Comparison of ENCODE assay signal across 8 cellular contexts in the genomic region with DNA sequence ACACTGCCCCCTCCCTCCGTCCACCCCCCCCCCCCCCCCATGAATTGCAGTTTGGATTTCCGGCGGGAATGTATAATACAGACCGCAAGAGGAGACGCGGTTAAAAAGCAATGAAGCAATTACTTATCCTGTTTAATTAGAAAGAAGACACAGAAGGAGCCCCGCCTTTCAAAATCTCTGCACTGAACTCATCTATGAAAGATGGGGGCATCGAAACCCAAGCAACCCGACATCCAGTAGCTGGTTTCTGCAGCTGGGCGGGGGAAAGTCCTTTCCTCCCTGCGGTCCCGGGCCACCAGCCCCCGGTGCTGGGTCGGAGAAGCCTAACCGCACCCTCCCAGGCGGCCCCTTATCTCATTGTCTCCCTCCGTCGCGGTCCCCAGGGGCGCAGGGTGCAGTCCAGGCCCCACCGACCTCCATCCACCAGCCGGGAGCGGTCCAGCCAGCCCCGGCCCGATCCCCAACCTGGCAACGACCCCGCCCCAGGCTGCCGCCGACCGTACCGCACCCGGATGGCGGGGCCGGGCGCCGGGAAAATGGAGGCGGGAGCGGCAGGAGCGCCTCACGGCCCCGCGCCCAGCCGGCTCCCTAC. TPM values are rescaled to one million over a fixed set of nuclear protein-coding genes. Genes with fewer than 3 reads are reported as not detected.
DNase-seq lines count a peak whose midpoint lies in the region; ATAC-seq and TF ChIP-seq lines count a peak whose summit lies in the region.

No MANE protein-coding gene starts in this region.

- H3K18ac ChIP-seq in IMR-90 (ENCODE audit: low read depth, low read length), result peak overlapping the region; percentile 62

- H3K36me3 ChIP-seq in IMR-90 (ENCODE audit: control insufficient read depth, insufficient read depth, low read length) (no peaks in the 10 kb centered on the region), endodermal cell (ENCODE audit: control insufficient read depth, insufficient read depth, low read length) (no peaks in the 10 kb centered on the region)

- peaks cover 4% of the 10 kb centered on the region for H3K27me3 Mint-ChIP-seq in endodermal cell (ENCODE audit: insufficient read depth)
- H3K27me3 Mint-ChIP-seq in naive thymus-derived CD8-positive, alpha-beta T cell, result peaks cover 12 to 46% (median 26%) of the 10 kb centered on the region in 5 donors

- H3K36me3 Mint-ChIP-seq in endodermal cell (ENCODE audit: low read depth), result no peaks in the 10 kb centered on the region
- H3K36me3 Mint-ChIP-seq in naive thymus-derived CD8-positive, alpha-beta T cell, result peaks cover 0 to 9% (median 0%) of the 10 kb centered on the region in 3 donors

- H2AK9ac ChIP-seq in IMR-90 (replicated peaks; ENCODE audit: low read depth, low read length, poor library complexity), result peak overlapping the region; percentile 92

- H2AFZ ChIP-seq in IMR-90 (replicated peaks; ENCODE audit: low read length, poor library complexity), result peak overlapping the region; percentile 95

- POLR2A ChIA-PET in IMR-90 (lab: Charles Lee; ENCODE audit: unreplicated experiment), result interaction anchor here (0.6 to 0.8 kb wide), 2 partner anchors 143 to 273 kb away, joined by 7 read pairs; no protein-coding TSS in a partner anchor
- POLR2A ChIA-PET in naive thymus-derived CD8-positive, alpha-beta T cell (lab: Charles Lee), result interaction anchor here (1.7 kb wide), 1 partner anchor 185 kb away, joined by 6 read pairs; no protein-coding TSS in a partner anchor

- H3K23ac ChIP-seq in IMR-90 (ENCODE audit: low read depth, low read length), result peak overlapping the region; percentile 21; the same call in 1 of the 2 replicates

- H3K4me3 Mint-ChIP-seq in endodermal cell, result peak overlapping the region; percentile 79
- peak overlapping the region; percentile 70 to 91 (median 82) for H3K4me3 Mint-ChIP-seq in naive thymus-derived CD8-positive, alpha-beta T cell

- intact Hi-C loops in IMR-90 (cut with micrococcal nuclease), result loop anchor here (1.0 to 5.0 kb wide), 5 partner anchors 37 to 281 kb away; no protein-coding TSS in a partner anchor

- peak overlapping the region; percentile 30 for H2BK120ac ChIP-seq in IMR-90 (ENCODE audit: low read depth, low read length)

- H3K4me2 ChIP-seq in IMR-90 (ENCODE audit: low read depth, low read length), result peak overlapping the region; percentile 65

- no peak overlapping the region for H2BK15ac ChIP-seq in IMR-90 (ENCODE audit: low read depth, low read length)

- peak overlapping the region; percentile 55; the same call in 1 of the 2 replicates for H3K14ac ChIP-seq in IMR-90 (replicated peaks; ENCODE audit: low read depth, low read length)

- H3K4me3 ChIP-seq in AG10803 (ENCODE audit: low read length) (peak overlapping the region; percentile 68), IMR-90 (ENCODE audit: insufficient read depth, low read depth, low read length) (peak overlapping the region; percentile 58), endodermal cell (ENCODE audit: low read length) (peak overlapping the region; percentile 83)

- peak overlapping the region; percentile 19 to 41; a peak in 2 of 4 replicates for H4K8ac ChIP-seq in IMR-90 (ENCODE audit: low read depth in 2 of 2, low read length in 2 of 2)

- no peaks in the 10 kb centered on the region for H3K9me3 ChIP-seq in IMR-90 (ENCODE audit: control insufficient read depth, insufficient read depth, low read length)
- H3K9me3 ChIP-seq in endodermal cell (ENCODE audit: control insufficient read depth, low read length), result peaks cover 5% of the 10 kb centered on the region

- peak overlapping the region; percentile 58; the same call in 1 of the 2 replicates for H4K91ac ChIP-seq in IMR-90 (ENCODE audit: insufficient read depth, low read depth, low read length)

- H4K5ac ChIP-seq in IMR-90 (ENCODE audit: low read depth, low read length), result no peak overlapping the region

- 0 out of 2 replicates have a peak, but pooled peaks have one; percentile 4 for TF ChIP-seq RAD21 in IMR-90 (IDR thresholded peaks at IDR 0.05; ENCODE audit: low read length)

- no peak overlapping the region for H2BK20ac ChIP-seq in IMR-90 (ENCODE audit: low read depth, low read length)

- H3K4me1 ChIP-seq in IMR-90 (ENCODE audit: control insufficient read depth, insufficient read depth, low read length) (no peaks in the 10 kb centered on the region; the same call in 1 of the 2 replicates), endodermal cell (ENCODE audit: control insufficient read depth, insufficient read depth, low read length) (no peaks in the 10 kb centered on the region)

- H3K9ac ChIP-seq in IMR-90 (ENCODE audit: low read depth, low read length), result peak overlapping the region; percentile 84
- peak overlapping the region; percentile 62 for H3K9ac ChIP-seq in endodermal cell (ENCODE audit: extremely low read depth, low read length, poor library complexity, severe bottlenecking)

- in situ Hi-C loops in IMR-90 (cut with MboI; ENCODE audit: low sequenced_read_pairs), result no loop called here

- no peaks in the 10 kb centered on the region for H3K27me3 ChIP-seq in IMR-90 (ENCODE audit: control insufficient read depth, insufficient read depth, low read length)
- H3K27me3 ChIP-seq in endodermal cell (ENCODE audit: control insufficient read depth, insufficient read depth, low read length, poor library complexity, severe bottlenecking), result no peaks in the 10 kb centered on the region

- peak overlapping the region; percentile 79 for H2BK5ac ChIP-seq in IMR-90 (ENCODE audit: low read depth, low read length, poor library complexity, severe bottlenecking)

- H2AK5ac ChIP-seq in IMR-90 (ENCODE audit: low read depth, low read length), result no peak overlapping the region

- H3K4me1 Mint-ChIP-seq in endodermal cell, result peaks cover 19% of the 10 kb centered on the region
- peaks cover 8 to 31% (median 22%) of the 10 kb centered on the region in 4 donors for H3K4me1 Mint-ChIP-seq in naive thymus-derived CD8-positive, alpha-beta T cell

- H3K79me1 ChIP-seq in IMR-90 (ENCODE audit: low read depth in 1 of 2, low read length in 2 of 2), result peaks cover 9 to 31% of the 10 kb centered on the region in 2 experiments; a peak in 3 of 4 replicates

- no peak for DNase-seq in AG10803 (ENCODE audit: low read depth)
- DNase-seq in IMR-90, result no peak
- peak; percentile 26 to 51 for DNase-seq in activated CD4-positive, alpha-beta T cell treated with anti-CD3 and anti-CD28 coated beads, Interleukin-2, amount 50 U/mL, for 48 hours
- DNase-seq in endodermal cell, result no peak
- DNase-seq in naive thymus-derived CD8-positive, alpha-beta T cell, result peak in 8 of 10 donors; percentile 3 to 41 (median 26)
- no peak for DNase-seq in SKM-1 treated with dmso at 0.1 percent for 144 hours (lab: John Stamatoyannopoulos, UW; ENCODE audit: unreplicated experiment)

- no peak for TF ChIP-seq POLR2A in IMR-90 (IDR thresholded peaks at IDR 0.05; ENCODE audit: low read depth, low read length)

- H3K4ac ChIP-seq in IMR-90 (ENCODE audit: low read depth, low read length), result peak overlapping the region; percentile 45

- CTCF ChIA-PET in IMR-90 (lab: Yijun Ruan, JAX), result no interaction called here

- H3K9me3 Mint-ChIP-seq in endodermal cell, result peaks cover 5% of the 10 kb centered on the region
- peaks cover 0 to 21% (median 10%) of the 10 kb centered on the region in 9 donors for H3K9me3 Mint-ChIP-seq in naive thymus-derived CD8-positive, alpha-beta T cell

- no peaks in the 10 kb centered on the region for H3K9me1 ChIP-seq in IMR-90 (ENCODE audit: insufficient read depth, low read length)

- dilution Hi-C loops in IMR-90 (cut with HindIII; ENCODE audit: low sequenced_read_pairs, unreplicated experiment), result no loop called here

- TF ChIP-seq CTCF in AG10803 (conservative IDR thresholded peaks at IDR 0.05; ENCODE audit: low read length), result no peak
- no peak for TF ChIP-seq CTCF in IMR-90 (conservative IDR thresholded peaks at IDR 0.05; ENCODE audit: low read depth, low read length)
- TF ChIP-seq CTCF in endodermal cell (conservative IDR thresholded peaks at IDR 0.05), result no peak

- H3K27ac ChIP-seq in IMR-90 (ENCODE audit: insufficient read depth, low read length), result peak overlapping the region; percentile 89
- H3K27ac ChIP-seq in endodermal cell (ENCODE audit: low read depth, low read length), result peak overlapping the region; percentile 80
- peak overlapping the region; percentile 56 for H3K27ac ChIP-seq in temporal lobe (ENCODE audit: low read depth, low read length)

- H4K20me1 ChIP-seq in IMR-90 (ENCODE audit: insufficient read depth, low read length), result peaks cover 11% of the 10 kb centered on the region; the same call in 1 of the 2 replicates

- WGBS in IMR-90 (ENCODE audit: extremely low coverage in 2 of 2, insufficient read length in 1 of 2), 2 experiments, result 0% methylated on average over 16 of the region's 43 CpGs; no CpG with 5 or more reads in 1 of the 2 experiments
- WGBS in endodermal cell (ENCODE audit: insufficient coverage in 1 of 2, insufficient read length in 1 of 2), 2 experiments, result 0% methylated on average over 16 to 40 of the region's 43 CpGs

- peak; percentile 45 for ATAC-seq in GM19455 (IDR thresholded peaks at IDR 0.05; ENCODE audit: unreplicated experiment)
- no peak; the same call in 1 of the 2 replicates for ATAC-seq in IMR-90 (ENCODE audit: low read depth)
- ATAC-seq in naive thymus-derived CD8-positive, alpha-beta T cell, result peak; percentile 50 to 53

- H3K27ac Mint-ChIP-seq in endodermal cell, result no peak overlapping the region
- peak overlapping the region in 4 of 10 donors; percentile 17 to 54 (median 32) for H3K27ac Mint-ChIP-seq in naive thymus-derived CD8-positive, alpha-beta T cell

- peak overlapping the region; percentile 40; the same call in 1 of the 2 replicates for H3K56ac ChIP-seq in IMR-90 (ENCODE audit: extremely low read depth, insufficient read depth, low read length)

- BruUV-seq in IMR-90 (replicated peaks; lab: Mats Ljungman, UMichigan), result no TSS peak

TF ChIP-seq in IMR-90, 13 proteins besides CTCF, POLR2A, EP300 and RAD21 (continues in another document):
- TF ChIP-seq, protein P1, sequence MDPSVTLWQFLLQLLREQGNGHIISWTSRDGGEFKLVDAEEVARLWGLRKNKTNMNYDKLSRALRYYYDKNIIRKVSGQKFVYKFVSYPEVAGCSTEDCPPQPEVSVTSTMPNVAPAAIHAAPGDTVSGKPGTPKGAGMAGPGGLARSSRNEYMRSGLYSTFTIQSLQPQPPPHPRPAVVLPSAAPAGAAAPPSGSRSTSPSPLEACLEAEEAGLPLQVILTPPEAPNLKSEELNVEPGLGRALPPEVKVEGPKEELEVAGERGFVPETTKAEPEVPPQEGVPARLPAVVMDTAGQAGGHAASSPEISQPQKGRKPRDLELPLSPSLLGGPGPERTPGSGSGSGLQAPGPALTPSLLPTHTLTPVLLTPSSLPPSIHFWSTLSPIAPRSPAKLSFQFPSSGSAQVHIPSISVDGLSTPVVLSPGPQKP (IDR thresholded peaks at IDR 0.05; ENCODE audit: borderline replicate concordance, low read depth, low read length), result no peak

RNA-seq across cellular contexts. Expression of a gene that starts 0.5 kb away (rescaled TPM):
- total RNA-seq in IMR-90 (2012; rRNA removed) (13.1 and 15.1 TPM in 2 replicates), endodermal cell (10 to 100 TPM; 23.5 to 24.6 TPM), temporal lobe (51.6 TPM)
- 5.2 and 7.5 TPM in 2 replicates for polyA plus RNA-seq in IMR-90 (2012; rRNA removed)
- polyA plus RNA-seq in IMR-90 (2012; cell fraction: cytosol; rRNA removed), result 3.1 and 5.5 TPM in 2 replicates
- polyA plus RNA-seq in IMR-90 (2012; cell fraction: nucleus; rRNA removed; ENCODE audit: low replicate concordance), result 4.1 and 12.6 TPM in 2 replicates
- 19.1 TPM for polyA plus RNA-seq in endodermal cell (2013, experiment 1 of 2)
- 20.1 TPM for polyA plus RNA-seq in endodermal cell (2013, experiment 2 of 2)
- 1 to 10 TPM; 1.7 to 2.1 TPM for total RNA-seq in naive thymus-derived CD8-positive, alpha-beta T cell
- polyA plus RNA-seq in naive thymus-derived CD8-positive, alpha-beta T cell, result under 1 TPM in 2 of 3 donors, not detected in 1; 0.31 to 0.39 TPM

Comparison
In these comparisons a context has a peak if more than half of its experiments do, and no peak if none do; other contexts are left out.
1. DNase-seq: peak in activated CD4-positive, alpha-beta T cell treated with anti-CD3 and anti-CD28 coated beads, Interleukin-2, amount 50 U/mL, for 48 hours (2 of 2) and naive thymus-derived CD8-positive, alpha-beta T cell (8 of 10); none in AG10803 (single experiment), IMR-90 (single experiment), endodermal cell (single experiment) and SKM-1 treated with dmso at 0.1 percent for 144 hours (single experiment).
2. Peak in every context shown above with its lines, with median percentiles within 50 percentile points of each other: H3K4me3 ChIP-seq and H3K27ac ChIP-seq.